ENCODE assay signal across 1 cellular context in genomic region chr17:28750178-28751047, GRCh38.
A peak's percentile ranks its signal among the peaks of the same experiment; 100 is the strongest.
TF ChIP-seq lines count a peak whose summit lies in the region.

No MANE protein-coding gene starts in this region.

TF ChIP-seq in K562, 482 proteins besides CTCF, POLR2A, EP300 and RAD21 (continued from another document and continues in another):
- TF ChIP-seq CUX1 (CRISPR knock-in tag; IDR thresholded peaks at IDR 0.05): no peak
- TF ChIP-seq CBFA2T2 (conservative IDR thresholded peaks at IDR 0.05): no peak
- TF ChIP-seq NR2C1 (IDR thresholded peaks at IDR 0.05): no peak
- no peak for TF ChIP-seq NR2C1 (tag; IDR thresholded peaks at IDR 0.05)
- TF ChIP-seq, protein P1, sequence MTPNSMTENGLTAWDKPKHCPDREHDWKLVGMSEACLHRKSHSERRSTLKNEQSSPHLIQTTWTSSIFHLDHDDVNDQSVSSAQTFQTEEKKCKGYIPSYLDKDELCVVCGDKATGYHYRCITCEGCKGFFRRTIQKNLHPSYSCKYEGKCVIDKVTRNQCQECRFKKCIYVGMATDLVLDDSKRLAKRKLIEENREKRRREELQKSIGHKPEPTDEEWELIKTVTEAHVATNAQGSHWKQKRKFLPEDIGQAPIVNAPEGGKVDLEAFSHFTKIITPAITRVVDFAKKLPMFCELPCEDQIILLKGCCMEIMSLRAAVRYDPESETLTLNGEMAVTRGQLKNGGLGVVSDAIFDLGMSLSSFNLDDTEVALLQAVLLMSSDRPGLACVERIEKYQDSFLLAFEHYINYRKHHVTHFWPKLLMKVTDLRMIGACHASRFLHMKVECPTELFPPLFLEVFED (CRISPR knock-in tag; conservative IDR thresholded peaks at IDR 0.05): no peak
- no peak for TF ChIP-seq ZNF507 (tag; conservative IDR thresholded peaks at IDR 0.05)
- no peak for TF ChIP-seq ZBTB17 (CRISPR knock-in tag; IDR thresholded peaks at IDR 0.05)
- no peak for TF ChIP-seq ZNF124 (CRISPR knock-in tag; IDR thresholded peaks at IDR 0.05)
- no peak for TF ChIP-seq HMG20A (CRISPR knock-in tag; conservative IDR thresholded peaks at IDR 0.05)
- TF ChIP-seq GTF2E2 (tag; IDR thresholded peaks at IDR 0.05): no peak
- peak; percentile 98 for TF ChIP-seq XRCC5 (IDR thresholded peaks at IDR 0.05; ENCODE audit: low read depth, low read length)
- peak; percentile 76; the same call in 1 of the 2 replicates for TF ChIP-seq ZNF592 (IDR thresholded peaks at IDR 0.05)
- 0 out of 2 replicates have a peak, but pooled peaks have one; percentile 77 for TF ChIP-seq ATF7 (IDR thresholded peaks at IDR 0.05)
- no peak for TF ChIP-seq ZNF639 (CRISPR knock-in tag; conservative IDR thresholded peaks at IDR 0.05 in 1 of 2, IDR thresholded peaks at IDR 0.05 in 1 of 2)
- TF ChIP-seq EZH2 (IDR thresholded peaks at IDR 0.05; ENCODE audit: borderline replicate concordance, low read depth, low read length): no peak
- TF ChIP-seq ZBTB49 (CRISPR knock-in tag; IDR thresholded peaks at IDR 0.05; ENCODE audit: borderline replicate concordance): no peak
- no peak for TF ChIP-seq PTRF (tag; IDR thresholded peaks at IDR 0.05)
- TF ChIP-seq JUNB (CRISPR knock-in tag; conservative IDR thresholded peaks at IDR 0.05): no peak
- TF ChIP-seq, protein P2, sequence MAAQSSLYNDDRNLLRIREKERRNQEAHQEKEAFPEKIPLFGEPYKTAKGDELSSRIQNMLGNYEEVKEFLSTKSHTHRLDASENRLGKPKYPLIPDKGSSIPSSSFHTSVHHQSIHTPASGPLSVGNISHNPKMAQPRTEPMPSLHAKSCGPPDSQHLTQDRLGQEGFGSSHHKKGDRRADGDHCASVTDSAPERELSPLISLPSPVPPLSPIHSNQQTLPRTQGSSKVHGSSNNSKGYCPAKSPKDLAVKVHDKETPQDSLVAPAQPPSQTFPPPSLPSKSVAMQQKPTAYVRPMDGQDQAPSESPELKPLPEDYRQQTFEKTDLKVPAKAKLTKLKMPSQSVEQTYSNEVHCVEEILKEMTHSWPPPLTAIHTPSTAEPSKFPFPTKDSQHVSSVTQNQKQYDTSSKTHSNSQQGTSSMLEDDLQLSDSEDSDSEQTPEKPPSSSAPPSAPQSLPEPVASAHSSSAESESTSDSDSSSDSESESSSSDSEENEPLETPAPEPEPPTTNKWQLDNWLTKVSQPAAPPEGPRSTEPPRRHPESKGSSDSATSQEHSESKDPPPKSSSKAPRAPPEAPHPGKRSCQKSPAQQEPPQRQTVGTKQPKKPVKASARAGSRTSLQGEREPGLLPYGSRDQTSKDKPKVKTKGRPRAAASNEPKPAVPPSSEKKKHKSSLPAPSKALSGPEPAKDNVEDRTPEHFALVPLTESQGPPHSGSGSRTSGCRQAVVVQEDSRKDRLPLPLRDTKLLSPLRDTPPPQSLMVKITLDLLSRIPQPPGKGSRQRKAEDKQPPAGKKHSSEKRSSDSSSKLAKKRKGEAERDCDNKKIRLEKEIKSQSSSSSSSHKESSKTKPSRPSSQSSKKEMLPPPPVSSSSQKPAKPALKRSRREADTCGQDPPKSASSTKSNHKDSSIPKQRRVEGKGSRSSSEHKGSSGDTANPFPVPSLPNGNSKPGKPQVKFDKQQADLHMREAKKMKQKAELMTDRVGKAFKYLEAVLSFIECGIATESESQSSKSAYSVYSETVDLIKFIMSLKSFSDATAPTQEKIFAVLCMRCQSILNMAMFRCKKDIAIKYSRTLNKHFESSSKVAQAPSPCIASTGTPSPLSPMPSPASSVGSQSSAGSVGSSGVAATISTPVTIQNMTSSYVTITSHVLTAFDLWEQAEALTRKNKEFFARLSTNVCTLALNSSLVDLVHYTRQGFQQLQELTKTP (IDR thresholded peaks at IDR 0.05; ENCODE audit: low read depth in 1 of 2, partially characterized antibody in 2 of 2): peak in 1 of 2 experiments; percentile 59
- no peak for TF ChIP-seq RBM25 (IDR thresholded peaks at IDR 0.05; ENCODE audit: low read depth, low read length, severe bottlenecking)
- TF ChIP-seq, protein P3, sequence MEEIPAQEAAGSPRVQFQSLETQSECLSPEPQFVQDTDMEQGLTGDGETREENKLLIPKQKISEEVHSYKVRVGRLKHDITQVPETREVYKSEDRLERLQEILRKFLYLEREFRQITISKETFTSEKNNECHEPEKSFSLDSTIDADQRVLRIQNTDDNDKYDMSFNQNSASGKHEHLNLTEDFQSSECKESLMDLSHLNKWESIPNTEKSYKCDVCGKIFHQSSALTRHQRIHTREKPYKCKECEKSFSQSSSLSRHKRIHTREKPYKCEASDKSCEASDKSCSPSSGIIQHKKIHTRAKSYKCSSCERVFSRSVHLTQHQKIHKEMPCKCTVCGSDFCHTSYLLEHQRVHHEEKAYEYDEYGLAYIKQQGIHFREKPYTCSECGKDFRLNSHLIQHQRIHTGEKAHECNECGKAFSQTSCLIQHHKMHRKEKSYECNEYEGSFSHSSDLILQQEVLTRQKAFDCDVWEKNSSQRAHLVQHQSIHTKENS (CRISPR knock-in tag; IDR thresholded peaks at IDR 0.05): peak; percentile 52; the same call in 1 of the 2 replicates
- TF ChIP-seq BACH1 (tag; IDR thresholded peaks at IDR 0.05): no peak
- no peak for TF ChIP-seq SAFB (IDR thresholded peaks at IDR 0.05; ENCODE audit: borderline replicate concordance, low read depth, low read length)
- no peak for TF ChIP-seq ZNF668 (CRISPR knock-in tag; IDR thresholded peaks at IDR 0.05)
- TF ChIP-seq NCOA4 (IDR thresholded peaks at IDR 0.05; ENCODE audit: partially characterized antibody): no peak
- TF ChIP-seq FOXA1 (IDR thresholded peaks at IDR 0.05; ENCODE audit: borderline replicate concordance): no peak
- TF ChIP-seq IRF2 (CRISPR knock-in tag; IDR thresholded peaks at IDR 0.05): no peak
- TF ChIP-seq, protein P4, sequence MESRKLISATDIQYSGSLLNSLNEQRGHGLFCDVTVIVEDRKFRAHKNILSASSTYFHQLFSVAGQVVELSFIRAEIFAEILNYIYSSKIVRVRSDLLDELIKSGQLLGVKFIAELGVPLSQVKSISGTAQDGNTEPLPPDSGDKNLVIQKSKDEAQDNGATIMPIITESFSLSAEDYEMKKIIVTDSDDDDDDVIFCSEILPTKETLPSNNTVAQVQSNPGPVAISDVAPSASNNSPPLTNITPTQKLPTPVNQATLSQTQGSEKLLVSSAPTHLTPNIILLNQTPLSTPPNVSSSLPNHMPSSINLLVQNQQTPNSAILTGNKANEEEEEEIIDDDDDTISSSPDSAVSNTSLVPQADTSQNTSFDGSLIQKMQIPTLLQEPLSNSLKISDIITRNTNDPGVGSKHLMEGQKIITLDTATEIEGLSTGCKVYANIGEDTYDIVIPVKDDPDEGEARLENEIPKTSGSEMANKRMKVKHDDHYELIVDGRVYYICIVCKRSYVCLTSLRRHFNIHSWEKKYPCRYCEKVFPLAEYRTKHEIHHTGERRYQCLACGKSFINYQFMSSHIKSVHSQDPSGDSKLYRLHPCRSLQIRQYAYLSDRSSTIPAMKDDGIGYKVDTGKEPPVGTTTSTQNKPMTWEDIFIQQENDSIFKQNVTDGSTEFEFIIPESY (CRISPR knock-in tag; IDR thresholded peaks at IDR 0.05): peak; percentile 70
- TF ChIP-seq RFX5 (IDR thresholded peaks at IDR 0.05; ENCODE audit: low read depth, low read length): no peak
- no peak for TF ChIP-seq ZNF785 (CRISPR knock-in tag; IDR thresholded peaks at IDR 0.05)
- peak; percentile 44; the same call in 1 of the 2 replicates for TF ChIP-seq ZNF263 (CRISPR knock-in tag; IDR thresholded peaks at IDR 0.05; ENCODE audit: borderline replicate concordance)
- TF ChIP-seq YBX1 (IDR thresholded peaks at IDR 0.05): no peak
- no peak for TF ChIP-seq NFRKB (IDR thresholded peaks at IDR 0.05; ENCODE audit: low read depth)
- no peak for TF ChIP-seq ZNF77 (CRISPR knock-in tag; IDR thresholded peaks at IDR 0.05)
- TF ChIP-seq ZNF175 (CRISPR knock-in tag; IDR thresholded peaks at IDR 0.05; ENCODE audit: low read depth): no peak
- no peak for TF ChIP-seq ZNF239 (CRISPR knock-in tag; IDR thresholded peaks at IDR 0.05)
